Comparison of ENCODE assay signal across 8 cellular contexts in genomic region chr17:75877752-75878173, GRCh38. TPM values are rescaled to one million over a fixed set of nuclear protein-coding genes. Genes with fewer than 3 reads are reported as not detected.
DNase-seq lines count a peak whose midpoint lies in the region; ATAC-seq and TF ChIP-seq lines count a peak whose summit lies in the region.

No MANE protein-coding gene starts in this region.

- H3K4me3 Mint-ChIP-seq in T-helper 1 cell treated with Interleukin-12 subunit alpha and Interleukin-12 subunit beta and Interleukin-4 antibody, amounts not matched to agents 30 μg/mL and 1 μg/mL, for 36 hours = peak overlapping the region; percentile 93

- H3K4me3 ChIP-seq in ascending aorta (peak overlapping the region; percentile 85 to 96), sigmoid colon (peak overlapping the region; percentile 62 to 92 (median 80))

- TF ChIP-seq CTCF in 22Rv1 (IDR thresholded peaks at IDR 0.05) = peak; percentile 75
- peak in 2 of 3 experiments; percentile 48 to 51 for TF ChIP-seq CTCF in ascending aorta (IDR thresholded peaks at IDR 0.05)
- peak; percentile 29 to 60 (median 44) for TF ChIP-seq CTCF in sigmoid colon (IDR thresholded peaks at IDR 0.05)

- TF ChIP-seq POLR2A in sigmoid colon (IDR thresholded peaks at IDR 0.05) = no peak

- H3K27ac Mint-ChIP-seq in T-helper 1 cell treated with Interleukin-12 subunit alpha and Interleukin-12 subunit beta and Interleukin-4 antibody, amounts not matched to agents 30 μg/mL and 1 μg/mL, for 36 hours = peak overlapping the region; percentile 96

- H3K27me3 ChIP-seq in ascending aorta = no peaks in the 10 kb centered on the region
- H3K27me3 ChIP-seq in sigmoid colon = no peaks in the 10 kb centered on the region

- DNase-seq in Kasumi-1 (lab: John Stamatoyannopoulos, UW) (peak; percentile 66 to 79), ascending aorta (ENCODE audit: low spot score in 2 of 2) (peak in 1 of 2 donors; percentile 86), hypothalamus (lab: John Stamatoyannopoulos, UW) (peak in 27 of 51 donors; percentile 19 to 74 (median 56)), sigmoid colon (peak; percentile 88), NCI-H446 treated with DMSO at 0.1 percent for 48 hours (lab: John Stamatoyannopoulos, UW) (no peak)

- peaks cover 20% of the 10 kb centered on the region for H3K27me3 Mint-ChIP-seq in T-helper 1 cell treated with Interleukin-12 subunit alpha and Interleukin-12 subunit beta and Interleukin-4 antibody, amounts not matched to agents 30 μg/mL and 1 μg/mL, for 36 hours (ENCODE audit: low read depth)

- H3K4me1 Mint-ChIP-seq in T-helper 1 cell treated with Interleukin-12 subunit alpha and Interleukin-12 subunit beta and Interleukin-4 antibody, amounts not matched to agents 30 μg/mL and 1 μg/mL, for 36 hours (ENCODE audit: low read depth) = peaks cover 31% of the 10 kb centered on the region

- H3K27ac ChIP-seq in 22Rv1 = peak overlapping the region; percentile 96
- H3K27ac ChIP-seq in ascending aorta = peak overlapping the region; percentile 96 to 99
- H3K27ac ChIP-seq in sigmoid colon = peak overlapping the region; percentile 95 to 98 (median 97)

- no peak for TF ChIP-seq EP300 in sigmoid colon (IDR thresholded peaks at IDR 0.05)

- H3K36me3 Mint-ChIP-seq in T-helper 1 cell treated with Interleukin-12 subunit alpha and Interleukin-12 subunit beta and Interleukin-4 antibody, amounts not matched to agents 30 μg/mL and 1 μg/mL, for 36 hours (ENCODE audit: low read depth) = peaks cover 7% of the 10 kb centered on the region

- 0 to 1% methylated on average over 56 of the region's 56 CpGs for WGBS in sigmoid colon, 2 donors

- H3K4me1 ChIP-seq in ascending aorta (peaks cover 33 to 45% of the 10 kb centered on the region in 2 donors), sigmoid colon (peaks cover 5 to 50% (median 46%) of the 10 kb centered on the region in 4 donors)

- intact Hi-C loops in ascending aorta (cut with DNase I) (loop anchor here (1.0 to 10.0 kb wide), 5 partner anchors 19 to 213 kb away; partner anchors contain the start of genes MRPL38, RECQL5, SAP30BP and TRIM65), sigmoid colon (cut with DNase I) (loop anchor here (1.0 to 5.0 kb wide), 3 partner anchors 19 to 95 kb away; partner anchors contain the start of genes TRIM65, UNK and WBP2)

- H3K9me3 Mint-ChIP-seq in T-helper 1 cell treated with Interleukin-12 subunit alpha and Interleukin-12 subunit beta and Interleukin-4 antibody, amounts not matched to agents 30 μg/mL and 1 μg/mL, for 36 hours = no peaks in the 10 kb centered on the region

- no peaks in the 10 kb centered on the region for H3K9me3 ChIP-seq in ascending aorta
- H3K9me3 ChIP-seq in sigmoid colon = no peaks in the 10 kb centered on the region

- H3K36me3 ChIP-seq in ascending aorta (peaks cover 13% of the 10 kb centered on the region in 2 donors), sigmoid colon (peaks cover 0 to 19% (median 12%) of the 10 kb centered on the region in 4 donors)

- ATAC-seq in GM18502 (IDR thresholded peaks at IDR 0.05; ENCODE audit: poor library complexity, unreplicated experiment) = peak; percentile 57

RNA-seq across cellular contexts. Expression of gene TRIM47, which starts 0.6 kb away (rescaled TPM):
- total RNA-seq in ascending aorta (132 TPM), sigmoid colon (10 to 100 TPM; 27.8 to 40.9 (median 37.2) TPM)
- 10 to 100 TPM; 28.7 to 41.0 (median 39.0) TPM for polyA plus RNA-seq in sigmoid colon

RNA-seq across cellular contexts. Expression of gene TRIM65, which starts 19.0 kb away (rescaled TPM):
- total RNA-seq in ascending aorta (43.3 TPM), sigmoid colon (10 to 100 TPM; 22.4 to 27.5 (median 25.1) TPM)
- 10 to 100 TPM in 2 of 3 donors, 1 to 10 TPM in 1; 7.2 to 19.1 (median 10.2) TPM for polyA plus RNA-seq in sigmoid colon

RNA-seq across cellular contexts. Expression of gene WBP2, which starts 22.6 kb away (rescaled TPM):
- total RNA-seq in ascending aorta (50.7 TPM), sigmoid colon (10 to 100 TPM; 44.2 to 73.1 (median 56.9) TPM)
- 100 to 1,000 TPM in 1 of 3 donors, 10 to 100 TPM in 2; 87.1 to 110 (median 91.3) TPM for polyA plus RNA-seq in sigmoid colon

RNA-seq across cellular contexts. Expression of gene MRPL38, which starts 26.9 kb away (rescaled TPM):
- total RNA-seq in ascending aorta (31.9 TPM), sigmoid colon (10 to 100 TPM; 32.8 to 50.6 (median 41.8) TPM)
- 10 to 100 TPM; 55.9 to 71.5 (median 57.1) TPM for polyA plus RNA-seq in sigmoid colon

RNA-seq across cellular contexts. Expression of gene UNC13D, which starts 33.6 kb away (rescaled TPM):
- total RNA-seq in ascending aorta (33.1 TPM), sigmoid colon (10 to 100 TPM in 2 of 4 donors, 1 to 10 TPM in 2; 4.3 to 11.4 (median 9.6) TPM)
- polyA plus RNA-seq in sigmoid colon = 10 to 100 TPM in 2 of 3 donors, 1 to 10 TPM in 1; 6.0 to 61.9 (median 17.1) TPM
